In genomic region chr2:129297430-129297829, GRCh38 we compare ENCODE assay signal across 22 cellular contexts.
DNase-seq lines count a peak whose midpoint lies in the region; ATAC-seq and TF ChIP-seq lines count a peak whose summit lies in the region.
"Had no signal": no experiment of that assay in that cellular context is flagged by ENCODE, and none has a peak within 500 bp of the region (broad histone marks: within the 10 kb centered on the region; RNA-seq: fewer than 3 reads in every experiment).

No MANE protein-coding gene starts in this region.

- H3K9ac ChIP-seq in Loucy (ENCODE audit: low read depth, low read length, poor library complexity, severe bottlenecking), result no peak overlapping the region
- H3K9ac ChIP-seq in endodermal cell (ENCODE audit: extremely low read depth, low read length, poor library complexity, severe bottlenecking), result no peak overlapping the region

- H3K4me3 Mint-ChIP-seq in endodermal cell (no peak overlapping the region), Caco-2 (ENCODE audit: unreplicated experiment) (no peak overlapping the region)
- H3K4me3 Mint-ChIP-seq: activated CD4-positive, alpha-beta T cell treated with anti-CD3 and anti-CD28 coated beads for 36 hours; B cell; central memory CD8-positive, alpha-beta T cell; memory B cell; naive thymus-derived CD4-positive, alpha-beta T cell had no signal

- no peak overlapping the region for H3K4me3 ChIP-seq in Loucy (ENCODE audit: low read length, poor library complexity, severe bottlenecking)
- no peak overlapping the region for H3K4me3 ChIP-seq in endodermal cell (ENCODE audit: low read length)
- H3K4me3 ChIP-seq in thyroid gland (replicated peaks in 1 of 3), result no peak overlapping the region
- no peak overlapping the region for H3K4me3 ChIP-seq in Caco-2 (ENCODE audit: low read depth, low read length)
- H3K4me3 ChIP-seq: adrenal gland, Peyer's patch, prostate gland had no signal

- H3K27me3 ChIP-seq in Loucy (ENCODE audit: insufficient read depth, low read length, poor library complexity, severe bottlenecking), result no peaks in the 10 kb centered on the region
- no peaks in the 10 kb centered on the region for H3K27me3 ChIP-seq in endodermal cell (ENCODE audit: control insufficient read depth, insufficient read depth, low read length, poor library complexity, severe bottlenecking)
- no peaks in the 10 kb centered on the region for H3K27me3 ChIP-seq in thyroid gland
- no peaks in the 10 kb centered on the region; the same call in 1 of the 2 replicates for H3K27me3 ChIP-seq in Caco-2 (replicated peaks; ENCODE audit: control insufficient read depth, insufficient read depth, low read length)
- H3K27me3 ChIP-seq: adrenal gland, Peyer's patch had no signal

- no peaks in the 10 kb centered on the region for H3K36me3 Mint-ChIP-seq in endodermal cell (ENCODE audit: low read depth)
- no peaks in the 10 kb centered on the region for H3K36me3 Mint-ChIP-seq in Caco-2 (ENCODE audit: insufficient read depth, unreplicated experiment)
- H3K36me3 Mint-ChIP-seq: memory B cell; naive thymus-derived CD4-positive, alpha-beta T cell had no signal

- ATAC-seq in GM19351 (IDR thresholded peaks at IDR 0.05; ENCODE audit: unreplicated experiment), result no peak
- ATAC-seq: activated CD4-positive, alpha-beta T cell treated with anti-CD3 and anti-CD28 coated beads for 36 hours; naive thymus-derived CD4-positive, alpha-beta T cell had no signal

- DNase-seq in endodermal cell, result peak; percentile 80
- no peak for DNase-seq in thyroid gland
- DNase-seq in Caco-2, result no peak
- no peak for DNase-seq in NCI-H1092 treated with DMSO at 0.1 percent for 48 hours (lab: John Stamatoyannopoulos, UW)
- DNase-seq: activated CD4-positive, alpha-beta T cell treated with anti-CD3 and anti-CD28 coated beads for 36 hours; activated effector memory CD4-positive, alpha-beta T cell treated with anti-CD3 and anti-CD28 coated beads, Interleukin-2, amount 50 U/mL, for 16 hours; effector CD8-positive, alpha-beta T cell; KBM-7; naive thymus-derived CD4-positive, alpha-beta T cell; NCI-H774; Peyer's patch; small intestine; stimulated activated CD4-positive, alpha-beta T cell treated with anti-CD3 and anti-CD28 coated beads, Interleukin-4, amount 100 ng/mL, for 1 hour; T-helper 9 cell had no signal

- no peaks in the 10 kb centered on the region for H3K79me2 ChIP-seq in Loucy (ENCODE audit: insufficient read depth, low read length)

- H2AFZ ChIP-seq in Loucy (ENCODE audit: low read length), result no peak overlapping the region

- H3K4me1 ChIP-seq in Loucy (ENCODE audit: insufficient read depth, low read length, poor library complexity, severe bottlenecking) (no peaks in the 10 kb centered on the region), endodermal cell (ENCODE audit: control insufficient read depth, insufficient read depth, low read length) (no peaks in the 10 kb centered on the region), thyroid gland (peaks cover 24 to 26% of the 10 kb centered on the region in 2 donors), Caco-2 (no peaks in the 10 kb centered on the region)
- H3K4me1 ChIP-seq: adrenal gland, Peyer's patch, prostate gland had no signal

- H3F3A ChIP-seq in Loucy (ENCODE audit: low read depth), result no peaks in the 10 kb centered on the region

- intact Hi-C loops in thyroid gland (cut with DNase I) (no loop called here), Caco-2 (cut with micrococcal nuclease; ENCODE audit: unreplicated experiment) (no loop called here)

- TF ChIP-seq POLR2A in thyroid gland (IDR thresholded peaks at IDR 0.05), result no peak

- no peaks in the 10 kb centered on the region for H3K9me2 ChIP-seq in Loucy (replicated peaks; ENCODE audit: low read depth, low read length)

- H3K4me2 ChIP-seq in Loucy (ENCODE audit: low read depth, low read length, poor library complexity, severe bottlenecking), result no peak overlapping the region

- H3K4me1 Mint-ChIP-seq in endodermal cell (no peaks in the 10 kb centered on the region), Caco-2 (ENCODE audit: low read depth, unreplicated experiment) (no peaks in the 10 kb centered on the region)
- H3K4me1 Mint-ChIP-seq: activated CD4-positive, alpha-beta T cell treated with anti-CD3 and anti-CD28 coated beads for 36 hours; B cell; central memory CD8-positive, alpha-beta T cell; memory B cell; naive thymus-derived CD4-positive, alpha-beta T cell had no signal

- POLR2A ChIA-PET in Caco-2 (lab: Charles Lee), result no interaction called here

- TF ChIP-seq CTCF in GM12872 (IDR thresholded peaks at IDR 0.05; ENCODE audit: insufficient read depth, low read depth, low read length) (peak; percentile 32; the same call in 2 of the 3 replicates), Loucy (conservative IDR thresholded peaks at IDR 0.05; ENCODE audit: low read length) (peak; percentile 61), endodermal cell (conservative IDR thresholded peaks at IDR 0.05) (peak; percentile 69), thyroid gland (IDR thresholded peaks at IDR 0.05) (no peak), Caco-2 (IDR thresholded peaks at IDR 0.05; ENCODE audit: insufficient read depth in 1 of 2, low read depth in 1 of 2, low read length in 1 of 2, severe bottlenecking in 1 of 2, unreplicated experiment in 1 of 2) (no peak)

- H3K36me3 ChIP-seq in Loucy (ENCODE audit: insufficient read depth, low read length) (no peaks in the 10 kb centered on the region), endodermal cell (ENCODE audit: control insufficient read depth, insufficient read depth, low read length) (no peaks in the 10 kb centered on the region), thyroid gland (no peaks in the 10 kb centered on the region), Caco-2 (ENCODE audit: control insufficient read depth, insufficient read depth, low read length) (no peaks in the 10 kb centered on the region)
- H3K36me3 ChIP-seq: adrenal gland, Peyer's patch, prostate gland had no signal

- 60 to 78% methylated on average over 1 to 4 of the region's 4 CpGs for WGBS in endodermal cell (ENCODE audit: insufficient coverage in 1 of 2, insufficient read length in 1 of 2), 2 experiments
- WGBS in thyroid gland, 2 donors, result 60 to 86% methylated on average over 4 of the region's 4 CpGs

- H3K27ac ChIP-seq in endodermal cell (ENCODE audit: low read depth, low read length), result no peak overlapping the region
- H3K27ac ChIP-seq in thyroid gland, result peak overlapping the region; percentile 57 to 78 (median 60)
- H3K27ac ChIP-seq: adrenal gland, Peyer's patch, prostate gland had no signal

- CTCF ChIA-PET in Caco-2 (lab: Charles Lee), result no interaction called here

- no peaks in the 10 kb centered on the region for H4K20me1 ChIP-seq in Loucy (ENCODE audit: insufficient read depth, low read length, poor library complexity, severe bottlenecking)

- H3K9me3 Mint-ChIP-seq in endodermal cell (peaks cover 10% of the 10 kb centered on the region), Caco-2 (ENCODE audit: unreplicated experiment) (no peaks in the 10 kb centered on the region)
- H3K9me3 Mint-ChIP-seq: memory B cell had no signal

- H3K9me3 ChIP-seq in Loucy (ENCODE audit: insufficient read depth, low read depth, low read length), result no peaks in the 10 kb centered on the region
- H3K9me3 ChIP-seq in endodermal cell (ENCODE audit: control insufficient read depth, low read length), result no peaks in the 10 kb centered on the region
- no peaks in the 10 kb centered on the region for H3K9me3 ChIP-seq in thyroid gland
- no peaks in the 10 kb centered on the region for H3K9me3 ChIP-seq in Caco-2
- H3K9me3 ChIP-seq: adrenal gland, Peyer's patch, prostate gland had no signal

- H3K27me3 Mint-ChIP-seq in endodermal cell (ENCODE audit: insufficient read depth) (no peaks in the 10 kb centered on the region), Caco-2 (ENCODE audit: insufficient read depth, unreplicated experiment) (peaks cover 20% of the 10 kb centered on the region)
- H3K27me3 Mint-ChIP-seq: activated CD4-positive, alpha-beta T cell treated with anti-CD3 and anti-CD28 coated beads for 36 hours; central memory CD8-positive, alpha-beta T cell had no signal

- no TSS peak for BruUV-seq in Caco-2 (replicated peaks; lab: Mats Ljungman, UMichigan)

- H3K27ac Mint-ChIP-seq in endodermal cell, result no peak overlapping the region
- H3K27ac Mint-ChIP-seq in Caco-2 (ENCODE audit: unreplicated experiment), result no peak overlapping the region
- H3K27ac Mint-ChIP-seq: activated CD4-positive, alpha-beta T cell treated with anti-CD3 and anti-CD28 coated beads for 36 hours; B cell; memory B cell; naive thymus-derived CD4-positive, alpha-beta T cell had no signal

Comparison
In these comparisons a context has a peak if more than half of its experiments do, and no peak if none do; other contexts are left out.
1. CTCF ChIP-seq: peak in GM12872 (single experiment), Loucy (single experiment) and endodermal cell (single experiment); none in thyroid gland (0 of 6) and Caco-2 (0 of 2).